In genomic region chr2:15378148-15378908, GRCh38 we compare ENCODE assay signal across 11 cellular contexts.
DNase-seq lines count a peak whose midpoint lies in the region; ATAC-seq and TF ChIP-seq lines count a peak whose summit lies in the region.
"Had no signal": no experiment of that assay in that cellular context is flagged by ENCODE, and none has a peak within 500 bp of the region (broad histone marks: within the 10 kb centered on the region; RNA-seq: fewer than 3 reads in every experiment).

No MANE protein-coding gene starts in this region.

- no peaks in the 10 kb centered on the region for H3K4me1 ChIP-seq in neural progenitor cell
- H3K4me1 ChIP-seq: adrenal gland had no signal

- in situ Hi-C loops in G401 (cut with HindIII; ENCODE audit: low sequenced_read_pairs), result no loop called here

- H4K20me1 ChIP-seq in neural progenitor cell (ENCODE audit: low read depth), result no peaks in the 10 kb centered on the region

- H3K27ac ChIP-seq in neural progenitor cell, result no peak overlapping the region
- H3K27ac ChIP-seq: adrenal gland had no signal

- no peak overlapping the region for H3K4me2 ChIP-seq in neural progenitor cell

- H3K27me3 Mint-ChIP-seq in activated T-cell treated with anti-CD3 and anti-CD28 coated beads, Interleukin-2, amount 50 U/mL, for 72 hours (ENCODE audit: low read depth), result no peaks in the 10 kb centered on the region
- H3K27me3 Mint-ChIP-seq in neural progenitor cell (ENCODE audit: insufficient read depth, low read depth), result no peaks in the 10 kb centered on the region

- H3K36me3 ChIP-seq in neural progenitor cell, result no peaks in the 10 kb centered on the region
- H3K36me3 ChIP-seq: adrenal gland had no signal

- H2AFZ ChIP-seq in neural progenitor cell (replicated peaks), result no peak overlapping the region

- H3K4me3 ChIP-seq in neural progenitor cell, result no peak overlapping the region
- H3K4me3 ChIP-seq: adrenal gland had no signal

- peak; percentile 72 for ATAC-seq in activated T-cell treated with anti-CD3 and anti-CD28 coated beads, Interleukin-2, amount 50 U/mL, for 72 hours (replicated peaks in 1 of 2)
- ATAC-seq in GM21619 (IDR thresholded peaks at IDR 0.05; ENCODE audit: unreplicated experiment) (peak; percentile 70), HG03378 (IDR thresholded peaks at IDR 0.05; ENCODE audit: unreplicated experiment) (peak; percentile 87)

- no peaks in the 10 kb centered on the region for H3K9me3 ChIP-seq in neural progenitor cell (ENCODE audit: low read depth)
- H3K9me3 ChIP-seq: adrenal gland had no signal

- no peak for DNase-seq in activated T-cell treated with anti-CD3 and anti-CD28 coated beads, Interleukin-2, amount 50 U/mL, for 72 hours
- no peak for DNase-seq in activated T-cell treated with anti-CD3 and anti-CD28 coated beads, Interleukin-2, amount 50 U/mL, for 48 hours
- DNase-seq in neural progenitor cell (ENCODE audit: low spot score) (no peak), G401 (ENCODE audit: low spot score) (no peak), mesenteric fat pad (ENCODE audit: low spot score) (no peak), amniotic stem cell (lab: John Stamatoyannopoulos, UW) (no peak)
- DNase-seq: adrenal gland, GF-D8, OCI-M1 had no signal

- no peaks in the 10 kb centered on the region for H3F3A ChIP-seq in neural progenitor cell (ENCODE audit: low read depth)

- H3K27ac Mint-ChIP-seq in activated T-cell treated with anti-CD3 and anti-CD28 coated beads, Interleukin-2, amount 50 U/mL, for 72 hours, result peak overlapping the region; percentile 43
- H3K27ac Mint-ChIP-seq in neural progenitor cell, result peak overlapping the region; percentile 15

- H3K4me1 Mint-ChIP-seq in activated T-cell treated with anti-CD3 and anti-CD28 coated beads, Interleukin-2, amount 50 U/mL, for 72 hours (ENCODE audit: low read depth), result peaks cover 30% of the 10 kb centered on the region
- H3K4me1 Mint-ChIP-seq in neural progenitor cell, result no peaks in the 10 kb centered on the region

- no peak for TF ChIP-seq CTCF in neural progenitor cell (IDR thresholded peaks at IDR 0.05)

- H3K9me3 Mint-ChIP-seq in activated T-cell treated with anti-CD3 and anti-CD28 coated beads, Interleukin-2, amount 50 U/mL, for 72 hours, result no peaks in the 10 kb centered on the region
- H3K9me3 Mint-ChIP-seq in neural progenitor cell, result no peaks in the 10 kb centered on the region

- H3K4me3 Mint-ChIP-seq in activated T-cell treated with anti-CD3 and anti-CD28 coated beads, Interleukin-2, amount 50 U/mL, for 72 hours, result peak overlapping the region; percentile 28 to 61
- H3K4me3 Mint-ChIP-seq in neural progenitor cell, result no peak overlapping the region

- no peaks in the 10 kb centered on the region for H3K27me3 ChIP-seq in neural progenitor cell
- H3K27me3 ChIP-seq: adrenal gland had no signal

- no peak overlapping the region for H3K9ac ChIP-seq in neural progenitor cell

- H3K36me3 Mint-ChIP-seq in activated T-cell treated with anti-CD3 and anti-CD28 coated beads, Interleukin-2, amount 50 U/mL, for 72 hours (ENCODE audit: insufficient read depth in 2 of 2), result peaks cover 7 to 13% of the 10 kb centered on the region in 2 donors
- peaks cover 14% of the 10 kb centered on the region for H3K36me3 Mint-ChIP-seq in neural progenitor cell

- H3K79me2 ChIP-seq in neural progenitor cell (ENCODE audit: low read depth), result no peaks in the 10 kb centered on the region
